Comparison of ENCODE assay signal across 8 cellular contexts in genomic region chr14:50668852-50669194, GRCh38. TPM values are rescaled to one million over a fixed set of nuclear protein-coding genes. Genes with fewer than 3 reads are reported as not detected.
DNase-seq lines count a peak whose midpoint lies in the region; ATAC-seq and TF ChIP-seq lines count a peak whose summit lies in the region.

No MANE protein-coding gene starts in this region.

- intact Hi-C loops in ascending aorta (cut with DNase I) = loop anchor here (2.0 to 10.0 kb wide), 7 partner anchors 88 to 902 kb away; partner anchors contain the start of genes ATL1, DMAC2L, KLHDC2 and L2HGDH

- no peak for TF ChIP-seq POLR2A in suprapubic skin (IDR thresholded peaks at IDR 0.05)

- ATAC-seq in HG02970 (IDR thresholded peaks at IDR 0.05; ENCODE audit: low FRiP score, unreplicated experiment) (no peak), GM21723 (IDR thresholded peaks at IDR 0.05; ENCODE audit: unreplicated experiment) (no peak)

- H3K4me1 ChIP-seq in ascending aorta = peaks cover 4 to 14% of the 10 kb centered on the region in 2 donors
- H3K4me1 ChIP-seq in suprapubic skin = peaks cover 26% of the 10 kb centered on the region

- H3K9me3 ChIP-seq in ascending aorta (no peaks in the 10 kb centered on the region), suprapubic skin (no peaks in the 10 kb centered on the region)

- DNase-seq in H7 = no peak
- no peak for DNase-seq in ascending aorta (ENCODE audit: low spot score in 2 of 2)
- DNase-seq in kidney epithelial cell (ENCODE audit: low read depth) = no peak
- DNase-seq in suprapubic skin (ENCODE audit: low spot score in 2 of 2) = no peak
- no peak for DNase-seq in NCI-H187 treated with DMSO at 0.1 percent for 48 hours (lab: John Stamatoyannopoulos, UW)
- DNase-seq in AML-193 (lab: John Stamatoyannopoulos, UW) = no peak

- peak overlapping the region; percentile 99 for H3K27ac ChIP-seq in ascending aorta
- H3K27ac ChIP-seq in suprapubic skin = peak overlapping the region; percentile 99

- TF ChIP-seq CTCF in ascending aorta (IDR thresholded peaks at IDR 0.05) (no peak), kidney epithelial cell (IDR thresholded peaks at IDR 0.05; ENCODE audit: insufficient read depth, low read length, poor library complexity, severe bottlenecking) (no peak), suprapubic skin (IDR thresholded peaks at IDR 0.05) (no peak)

- H3K4me3 ChIP-seq in H7 (ENCODE audit: insufficient read depth, low read depth, low read length) = peak overlapping the region; percentile 69
- peak overlapping the region; percentile 86 to 96 for H3K4me3 ChIP-seq in ascending aorta
- H3K4me3 ChIP-seq in kidney epithelial cell (ENCODE audit: low read depth, low read length) = peak overlapping the region; percentile 67
- H3K4me3 ChIP-seq in suprapubic skin = peak overlapping the region; percentile 87

- H3K27me3 ChIP-seq in H7 (ENCODE audit: control insufficient read depth, insufficient read depth, low read length) = no peaks in the 10 kb centered on the region
- H3K27me3 ChIP-seq in ascending aorta = no peaks in the 10 kb centered on the region
- no peaks in the 10 kb centered on the region for H3K27me3 ChIP-seq in kidney epithelial cell (ENCODE audit: control insufficient read depth, insufficient read depth, low read length)
- H3K27me3 ChIP-seq in suprapubic skin = no peaks in the 10 kb centered on the region

- H3K36me3 ChIP-seq in H7 (replicated peaks; ENCODE audit: control insufficient read depth, insufficient read depth, low read length) (peaks cover 2% of the 10 kb centered on the region; the same call in 1 of the 2 replicates), ascending aorta (no peaks in the 10 kb centered on the region), kidney epithelial cell (ENCODE audit: control insufficient read depth, insufficient read depth, low read length) (no peaks in the 10 kb centered on the region), suprapubic skin (no peaks in the 10 kb centered on the region)

- no peak for TF ChIP-seq EP300 in suprapubic skin (IDR thresholded peaks at IDR 0.05)

- 6% methylated on average over 6 of the region's 6 CpGs for WGBS in suprapubic skin

RNA-seq across cellular contexts. Expression of gene SAV1, which starts 0.7 kb away (rescaled TPM):
- 28.4 and 36.0 TPM in 2 replicates for total RNA-seq in H7 (2014; rRNA removed; shearing (Covaris generic))
- total RNA-seq in ascending aorta (61.7 TPM), kidney epithelial cell (25.3 and 31.1 TPM in 2 replicates), suprapubic skin (10 to 100 TPM; 23.3 to 40.0 (median 26.2) TPM)
